1 cellular context compared by ENCODE assay signal in genomic region chr14:32078794-32079663, GRCh38.
TF ChIP-seq lines count a peak whose summit lies in the region.

No MANE protein-coding gene starts in this region.

TF ChIP-seq in GM12878, 131 proteins besides CTCF, POLR2A, EP300 and RAD21 (continued from another document):
- TF ChIP-seq MYB (IDR thresholded peaks at IDR 0.05; ENCODE audit: borderline replicate concordance, low read depth, low read length) (no peak), DPF2 (IDR thresholded peaks at IDR 0.05) (no peak), BHLHE40 (IDR thresholded peaks at IDR 0.05; ENCODE audit: borderline replicate concordance in 1 of 2, low read depth in 2 of 2, low read length in 1 of 2) (no peak), NR2C1 (IDR thresholded peaks at IDR 0.05) (no peak), KDM1A (IDR thresholded peaks at IDR 0.05; ENCODE audit: borderline replicate concordance) (no peak), RBBP5 (conservative IDR thresholded peaks at IDR 0.05) (no peak), NFIC (IDR thresholded peaks at IDR 0.05; ENCODE audit: low read depth, low read length) (no peak), TBL1XR1 (IDR thresholded peaks at IDR 0.05; ENCODE audit: low read depth, low read length) (no peak), RB1 (IDR thresholded peaks at IDR 0.05; ENCODE audit: borderline replicate concordance) (no peak), RUNX3 (IDR thresholded peaks at IDR 0.05; ENCODE audit: low read length) (no peak), MEF2A (IDR thresholded peaks at IDR 0.05; ENCODE audit: insufficient read depth, low read depth, low read length) (no peak), ZNF207 (IDR thresholded peaks at IDR 0.05; ENCODE audit: borderline replicate concordance) (no peak)
